In the genomic region with DNA sequence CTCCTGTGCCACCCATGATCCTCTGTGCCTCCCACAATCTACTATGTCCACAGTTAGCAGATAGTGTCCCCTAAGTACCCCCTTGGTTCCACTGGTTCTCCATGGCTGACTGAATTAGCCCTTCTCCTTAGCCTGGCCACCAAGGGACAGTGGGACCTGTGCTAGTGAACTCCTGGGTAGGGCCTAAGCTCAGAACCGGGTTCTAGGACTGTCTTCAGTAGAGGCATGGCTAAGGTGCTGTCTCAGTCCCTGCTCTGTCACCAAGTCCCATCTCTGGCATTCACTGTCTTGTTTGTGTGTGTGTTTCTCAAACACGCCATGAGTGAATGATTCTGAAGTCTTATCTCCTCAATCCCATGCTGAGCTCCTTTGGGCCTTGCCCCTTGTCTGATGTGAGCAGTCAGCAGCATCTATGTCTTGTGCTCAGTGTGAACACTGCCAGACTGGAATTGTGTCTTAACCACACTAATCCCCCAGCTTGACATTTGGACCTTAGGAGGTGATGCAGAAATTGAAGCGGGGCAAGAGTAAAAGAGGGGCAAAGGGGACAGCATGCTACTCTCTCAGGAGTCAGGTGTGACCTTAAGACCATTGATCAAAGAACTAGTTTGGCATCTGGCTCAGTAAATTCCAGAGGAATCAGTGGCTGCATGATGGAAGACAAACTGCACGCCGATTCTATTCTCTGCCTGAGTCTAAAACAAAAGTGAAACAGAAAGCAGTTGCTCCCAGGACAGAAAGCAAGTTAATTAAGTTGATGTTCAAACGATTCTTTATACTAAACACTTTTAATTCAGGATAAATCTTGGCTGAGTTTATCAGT, we compare ENCODE assay signal across 10 cellular contexts.
A peak's percentile ranks its signal among the peaks of the same experiment; 100 is the strongest.
DNase-seq lines count a peak whose midpoint lies in the region; ATAC-seq and TF ChIP-seq lines count a peak whose summit lies in the region.
"Had no signal": no experiment of that assay in that cellular context is flagged by ENCODE, and none has a peak within 500 bp of the region (broad histone marks: within the 10 kb centered on the region; RNA-seq: fewer than 3 reads in every experiment).

No MANE protein-coding gene starts in this region.

- H3K9ac ChIP-seq in mesenchymal stem cell (ENCODE audit: low read length) (peak overlapping the region; percentile 79), endodermal cell (ENCODE audit: extremely low read depth, low read length, poor library complexity, severe bottlenecking) (no peak overlapping the region)

- H3K27ac Mint-ChIP-seq in activated naive CD8-positive, alpha-beta T cell treated with anti-CD3 and anti-CD28 coated beads, Interleukin-2, amount 50 U/mL, for 24 hours = peak overlapping the region; percentile 67
- H3K27ac Mint-ChIP-seq in endodermal cell = no peak overlapping the region

- H3K27me3 ChIP-seq in mesenchymal stem cell (ENCODE audit: control insufficient read depth in 1 of 2, insufficient read depth in 1 of 2, low read length in 2 of 2) = peaks cover 0 to 6% of the 10 kb centered on the region in 2 experiments
- peaks cover 11% of the 10 kb centered on the region for H3K27me3 ChIP-seq in endodermal cell (ENCODE audit: control insufficient read depth, insufficient read depth, low read length, poor library complexity, severe bottlenecking)

- H3K79me1 ChIP-seq in mesenchymal stem cell (replicated peaks; ENCODE audit: low read length, poor library complexity, severe bottlenecking) = no peaks in the 10 kb centered on the region

- no peaks in the 10 kb centered on the region for H3K27me3 Mint-ChIP-seq in activated naive CD8-positive, alpha-beta T cell treated with anti-CD3 and anti-CD28 coated beads, Interleukin-2, amount 50 U/mL, for 24 hours
- H3K27me3 Mint-ChIP-seq in endodermal cell (ENCODE audit: insufficient read depth) = peaks cover 20% of the 10 kb centered on the region

- H3K18ac ChIP-seq in mesenchymal stem cell (ENCODE audit: low read depth in 1 of 2, low read length in 2 of 2) = no peak overlapping the region

- H3K27ac ChIP-seq in mesenchymal stem cell (ENCODE audit: low read length, poor library complexity, severe bottlenecking) (no peak overlapping the region), endodermal cell (ENCODE audit: low read depth, low read length) (no peak overlapping the region)
- H3K27ac ChIP-seq: SK-N-MC had no signal

- no peak for TF ChIP-seq CTCF in endodermal cell (conservative IDR thresholded peaks at IDR 0.05)

- no peak overlapping the region for H3K23ac ChIP-seq in mesenchymal stem cell (ENCODE audit: low read length in 2 of 2)

- no peak overlapping the region for H2BK120ac ChIP-seq in mesenchymal stem cell (ENCODE audit: low read depth, low read length)

- WGBS in mesenchymal stem cell = 92% methylated on average over 5 of the region's 6 CpGs
- WGBS in endodermal cell (ENCODE audit: insufficient coverage in 1 of 2, insufficient read length in 1 of 2), 2 experiments = 80 to 84% methylated on average over 5 to 6 of the region's 6 CpGs

- H3K4me3 Mint-ChIP-seq in activated naive CD8-positive, alpha-beta T cell treated with anti-CD3 and anti-CD28 coated beads, Interleukin-2, amount 50 U/mL, for 24 hours = peak overlapping the region; percentile 74
- no peak overlapping the region for H3K4me3 Mint-ChIP-seq in endodermal cell

- no peak overlapping the region for H3K14ac ChIP-seq in mesenchymal stem cell (ENCODE audit: low read length in 2 of 2)

- DNase-seq in stimulated activated CD4-positive, alpha-beta T cell treated with anti-CD3 and anti-CD28 coated beads, Interleukin-2, amount 100 ng/mL, for 48 hours = peak; percentile 6 to 8
- no peak for DNase-seq in stimulated activated CD4-positive, alpha-beta T cell treated with anti-CD3 and anti-CD28 coated beads, Interleukin-4, amount 100 ng/mL, for 24 hours
- DNase-seq in activated naive CD8-positive, alpha-beta T cell treated with anti-CD3 and anti-CD28 coated beads, Interleukin-2, amount 50 U/mL, for 24 hours = no peak
- peak; percentile 29 for DNase-seq in mesenchymal stem cell
- DNase-seq in endodermal cell = no peak
- DNase-seq in head of caudate nucleus = no peak
- DNase-seq: GF-D8 had no signal

- peak; percentile 31 for ATAC-seq in activated naive CD8-positive, alpha-beta T cell treated with anti-CD3 and anti-CD28 coated beads, Interleukin-2, amount 50 U/mL, for 24 hours
- ATAC-seq in HG03196 (IDR thresholded peaks at IDR 0.05; ENCODE audit: unreplicated experiment) (no peak), GM18502 (IDR thresholded peaks at IDR 0.05; ENCODE audit: poor library complexity, unreplicated experiment) (no peak)

- peaks cover 3% of the 10 kb centered on the region for H3K36me3 Mint-ChIP-seq in activated naive CD8-positive, alpha-beta T cell treated with anti-CD3 and anti-CD28 coated beads, Interleukin-2, amount 50 U/mL, for 24 hours (ENCODE audit: low read depth)
- H3K36me3 Mint-ChIP-seq in endodermal cell (ENCODE audit: low read depth) = no peaks in the 10 kb centered on the region

- H2BK12ac ChIP-seq in mesenchymal stem cell (ENCODE audit: low read length in 2 of 2) = no peak overlapping the region

- peak overlapping the region in 1 of 2 experiments; percentile 73 for H3K4me3 ChIP-seq in mesenchymal stem cell (ENCODE audit: insufficient read depth in 1 of 2, low read depth in 1 of 2, low read length in 2 of 2)
- H3K4me3 ChIP-seq in endodermal cell (ENCODE audit: low read length) = no peak overlapping the region
- H3K4me3 ChIP-seq: SK-N-MC had no signal

- peaks cover 3% of the 10 kb centered on the region for H3K9me3 Mint-ChIP-seq in activated naive CD8-positive, alpha-beta T cell treated with anti-CD3 and anti-CD28 coated beads, Interleukin-2, amount 50 U/mL, for 24 hours
- H3K9me3 Mint-ChIP-seq in endodermal cell = peaks cover 2% of the 10 kb centered on the region

- H3K4ac ChIP-seq in mesenchymal stem cell (ENCODE audit: low read depth in 1 of 2, low read length in 2 of 2) = no peak overlapping the region

- no peak overlapping the region for H3K4me2 ChIP-seq in mesenchymal stem cell (ENCODE audit: low read length, poor library complexity, severe bottlenecking)

- no peak overlapping the region for H2BK15ac ChIP-seq in mesenchymal stem cell (ENCODE audit: low read depth, poor library complexity, severe bottlenecking)

- intact Hi-C loops in head of caudate nucleus (cut with DNase I) = no loop called here

- H3K36me3 ChIP-seq in mesenchymal stem cell (ENCODE audit: control insufficient read depth in 1 of 2, insufficient read depth in 2 of 2, low read depth in 1 of 2, low read length in 2 of 2) = no peaks in the 10 kb centered on the region
- H3K36me3 ChIP-seq in endodermal cell (ENCODE audit: control insufficient read depth, insufficient read depth, low read length) = no peaks in the 10 kb centered on the region

- no peak overlapping the region for H4K8ac ChIP-seq in mesenchymal stem cell (ENCODE audit: low read length)

- H3K9me3 ChIP-seq in mesenchymal stem cell (ENCODE audit: control insufficient read depth, low read length) (no peaks in the 10 kb centered on the region), endodermal cell (ENCODE audit: control insufficient read depth, low read length) (no peaks in the 10 kb centered on the region)

- peaks cover 14% of the 10 kb centered on the region for H3K4me1 Mint-ChIP-seq in activated naive CD8-positive, alpha-beta T cell treated with anti-CD3 and anti-CD28 coated beads, Interleukin-2, amount 50 U/mL, for 24 hours
- peaks cover 9% of the 10 kb centered on the region for H3K4me1 Mint-ChIP-seq in endodermal cell

- no peak overlapping the region for H4K91ac ChIP-seq in mesenchymal stem cell (ENCODE audit: low read length)

- H2AFZ ChIP-seq in mesenchymal stem cell (ENCODE audit: low read depth, low read length) = no peak overlapping the region

- H3K4me1 ChIP-seq in mesenchymal stem cell (ENCODE audit: control insufficient read depth, insufficient read depth, low read depth, low read length) = peaks cover 3% of the 10 kb centered on the region
- H3K4me1 ChIP-seq in endodermal cell (ENCODE audit: control insufficient read depth, insufficient read depth, low read length) = no peaks in the 10 kb centered on the region

- H2AK5ac ChIP-seq in mesenchymal stem cell (ENCODE audit: low read length, severe bottlenecking) = no peak overlapping the region

- H2BK5ac ChIP-seq in mesenchymal stem cell (ENCODE audit: low read depth, low read length, poor library complexity, severe bottlenecking) = no peak overlapping the region

Comparison
In these comparisons a context has a peak if more than half of its experiments do, and no peak if none do; other contexts are left out.
1. DNase-seq: peak in stimulated activated CD4-positive, alpha-beta T cell treated with anti-CD3 and anti-CD28 coated beads, Interleukin-2, amount 100 ng/mL, for 48 hours (2 of 2) and mesenchymal stem cell (single experiment); none in stimulated activated CD4-positive, alpha-beta T cell treated with anti-CD3 and anti-CD28 coated beads, Interleukin-4, amount 100 ng/mL, for 24 hours (single experiment), activated naive CD8-positive, alpha-beta T cell treated with anti-CD3 and anti-CD28 coated beads, Interleukin-2, amount 50 U/mL, for 24 hours (single experiment), endodermal cell (single experiment) and head of caudate nucleus (0 of 42).